25 cellular contexts compared by ENCODE assay signal in genomic region chr12:97322388-97322787, GRCh38.
"Had no signal": no experiment of that assay in that cellular context is flagged by ENCODE, and none has a peak within 500 bp of the region (broad histone marks: within the 10 kb centered on the region; RNA-seq: fewer than 3 reads in every experiment).

No MANE protein-coding gene starts in this region.

- H3K27me3 ChIP-seq: adrenal gland, Peyer's patch, SJCRH30 had no signal

- H3K4me1 ChIP-seq: adrenal gland, breast epithelium, Peyer's patch, SJCRH30 had no signal

- DNase-seq: activated CD4-positive, alpha-beta T cell treated with anti-CD3 and anti-CD28 coated beads for 4 hours; activated CD4-positive, alpha-beta T cell treated with anti-CD3 and anti-CD28 coated beads, Interleukin-2, amount 50 U/mL, for 4 hours; activated CD8-positive, alpha-beta memory T cell treated with anti-CD3 and anti-CD28 coated beads, Interleukin-2, amount 50 U/mL, for 48 hours; activated CD8-positive, alpha-beta T cell treated with anti-CD3 and anti-CD28 coated beads, Interleukin-2, amount 10 ng/mL, durations not matched to agents 7 days and 5 days; activated naive CD4-positive, alpha-beta T cell treated with anti-CD3 and anti-CD28 coated beads, Interleukin-2, amount 50 U/mL, for 16 hours; activated naive CD8-positive, alpha-beta T cell treated with anti-CD3 and anti-CD28 coated beads, Interleukin-2, amount 10 ng/mL, durations not matched to agents 7 days and 5 days; activated T-cell treated with anti-CD3 and anti-CD28 coated beads, Interleukin-2, amount 50 U/mL, for 1 hour; adrenal gland; anterior cingulate cortex; caudate nucleus; Kasumi-1; NCI-H1105; NCI-H187; NCI-H2081 treated with DMSO at 0.1 percent for 48 hours; NCI-H446; NCI-H524; Peyer's patch; Right ventricle myocardium superior; SJCRH30; SK-N-SH; T-helper 1 cell; WERI-Rb-1 had no signal

- H3K4me3 ChIP-seq: adrenal gland, breast epithelium, Peyer's patch, SJCRH30 had no signal

- H3K9me3 ChIP-seq: adrenal gland, breast epithelium, Peyer's patch, SJCRH30, SK-N-SH had no signal

- H3K36me3 ChIP-seq: adrenal gland, breast epithelium, Peyer's patch, SJCRH30, WERI-Rb-1 had no signal

- H3K27ac ChIP-seq: adrenal gland, breast epithelium, Peyer's patch, RWPE1, SJCRH30, WERI-Rb-1 had no signal

- H3K4me2 ChIP-seq: SK-N-SH had no signal

- H3K9ac ChIP-seq: SK-N-SH had no signal

- ATAC-seq: activated CD4-positive, CD25-positive, alpha-beta regulatory T cell treated with anti-CD3 and anti-CD28 coated beads, Interleukin-2, amount 50 U/mL, for 24 hours; activated CD8-positive, alpha-beta T cell treated with anti-CD3 and anti-CD28 coated beads, Interleukin-2, amount 10 ng/mL, durations not matched to agents 7 days and 5 days had no signal
